In genomic region chr14:75333523-75334190, GRCh38 we compare ENCODE assay signal across 9 cellular contexts. TPM values are rescaled to one million over a fixed set of nuclear protein-coding genes. Genes with fewer than 3 reads are reported as not detected.
DNase-seq lines count a peak whose midpoint lies in the region; ATAC-seq and TF ChIP-seq lines count a peak whose summit lies in the region.
"Had no signal": no experiment of that assay in that cellular context is flagged by ENCODE, and none has a peak within 500 bp of the region (broad histone marks: within the 10 kb centered on the region; RNA-seq: fewer than 3 reads in every experiment).

No MANE protein-coding gene starts in this region.

- intact Hi-C loops in activated CD4-positive, alpha-beta T cell treated with anti-CD3 and anti-CD28 coated beads, Interleukin-2, amount 10 ng/mL, durations not matched to agents 24 days and 14 days (cut with micrococcal nuclease): loop anchor here (5.0 to 10.0 kb wide), 2 partner anchors 84 to 151 kb away; no protein-coding TSS in a partner anchor
- intact Hi-C loops in activated T-helper 2 cell treated with anti-CD3 and anti-CD28 coated beads, Interferon-gamma antibody, Interleukin-2, Interleukin-4, amounts not matched to agents 10 μg/mL and 5 μg/mL and 100 μg/mL, durations not matched to agents 14 hours and 24 hours and 36 hours (cut with micrococcal nuclease): no loop called here
- intact Hi-C loops in right lobe of liver (cut with DNase I): no loop called here

- H3K36me3 ChIP-seq in right lobe of liver: no peaks in the 10 kb centered on the region
- H3K36me3 ChIP-seq in thoracic aorta: no peaks in the 10 kb centered on the region

- peak overlapping the region; percentile 59 to 82 (median 62) for H3K27ac ChIP-seq in right lobe of liver
- H3K27ac ChIP-seq in thoracic aorta: peak overlapping the region in 1 of 2 donors; percentile 48

- no peaks in the 10 kb centered on the region for H3K9me3 Mint-ChIP-seq in activated CD4-positive, alpha-beta T cell treated with anti-CD3 and anti-CD28 coated beads, Interleukin-2, amount 10 ng/mL, durations not matched to agents 24 days and 14 days
- H3K9me3 Mint-ChIP-seq in activated T-helper 2 cell treated with anti-CD3 and anti-CD28 coated beads, Interferon-gamma antibody, Interleukin-2, Interleukin-4, amounts not matched to agents 10 μg/mL and 5 μg/mL and 100 μg/mL, durations not matched to agents 14 hours and 24 hours and 36 hours: no peaks in the 10 kb centered on the region

- no peaks in the 10 kb centered on the region for H3K36me3 Mint-ChIP-seq in activated CD4-positive, alpha-beta T cell treated with anti-CD3 and anti-CD28 coated beads, Interleukin-2, amount 10 ng/mL, durations not matched to agents 24 days and 14 days (ENCODE audit: low read depth)
- H3K36me3 Mint-ChIP-seq in activated T-helper 2 cell treated with anti-CD3 and anti-CD28 coated beads, Interferon-gamma antibody, Interleukin-2, Interleukin-4, amounts not matched to agents 10 μg/mL and 5 μg/mL and 100 μg/mL, durations not matched to agents 14 hours and 24 hours and 36 hours (ENCODE audit: low read depth): no peaks in the 10 kb centered on the region

- no peaks in the 10 kb centered on the region for H3K4me1 ChIP-seq in right lobe of liver
- no peaks in the 10 kb centered on the region for H3K4me1 ChIP-seq in thoracic aorta (ENCODE audit: control insufficient read depth in 1 of 2, low read depth in 2 of 2)

- peak overlapping the region; percentile 82 for H3K4me3 Mint-ChIP-seq in activated CD4-positive, alpha-beta T cell treated with anti-CD3 and anti-CD28 coated beads, Interleukin-2, amount 10 ng/mL, durations not matched to agents 24 days and 14 days
- peak overlapping the region; percentile 49 for H3K4me3 Mint-ChIP-seq in activated T-helper 2 cell treated with anti-CD3 and anti-CD28 coated beads, Interferon-gamma antibody, Interleukin-2, Interleukin-4, amounts not matched to agents 10 μg/mL and 5 μg/mL and 100 μg/mL, durations not matched to agents 14 hours and 24 hours and 36 hours (ENCODE audit: low read depth)

- 38% methylated on average over 2 of the region's 27 CpGs for WGBS in right lobe of liver (ENCODE audit: insufficient coverage, low coverage, low lambda C conversion rate, missing lambda C conversion rate)

- no peak for TF ChIP-seq POLR2A in right lobe of liver (IDR thresholded peaks at IDR 0.05)

- peaks cover 22% of the 10 kb centered on the region for H3K4me1 Mint-ChIP-seq in activated CD4-positive, alpha-beta T cell treated with anti-CD3 and anti-CD28 coated beads, Interleukin-2, amount 10 ng/mL, durations not matched to agents 24 days and 14 days
- peaks cover 22% of the 10 kb centered on the region for H3K4me1 Mint-ChIP-seq in activated T-helper 2 cell treated with anti-CD3 and anti-CD28 coated beads, Interferon-gamma antibody, Interleukin-2, Interleukin-4, amounts not matched to agents 10 μg/mL and 5 μg/mL and 100 μg/mL, durations not matched to agents 14 hours and 24 hours and 36 hours (ENCODE audit: low read depth)

- TF ChIP-seq CTCF in right lobe of liver (IDR thresholded peaks at IDR 0.05): no peak
- TF ChIP-seq CTCF in thoracic aorta (IDR thresholded peaks at IDR 0.05): no peak

- no peaks in the 10 kb centered on the region for H3K9me3 ChIP-seq in right lobe of liver
- H3K9me3 ChIP-seq in thoracic aorta: no peaks in the 10 kb centered on the region

- peak; percentile 14 to 44 (median 32) for ATAC-seq in right lobe of liver
- no peak for ATAC-seq in thoracic aorta (ENCODE audit: insufficient number of reproducible peaks, low FRiP score, low read depth)
- no peak for ATAC-seq in HG03045 (IDR thresholded peaks at IDR 0.05; ENCODE audit: unreplicated experiment)
- no peak for ATAC-seq in GM19397 (IDR thresholded peaks at IDR 0.05; ENCODE audit: unreplicated experiment)

- DNase-seq in activated CD4-positive, alpha-beta T cell treated with anti-CD3 and anti-CD28 coated beads, Interleukin-2, amount 10 ng/mL, durations not matched to agents 24 days and 14 days: no peak
- no peak for DNase-seq in activated CD4-positive, alpha-beta T cell treated with anti-CD3 and anti-CD28 coated beads, Interleukin-2, amount 50 U/mL, for 4 hours
- DNase-seq in activated T-helper 2 cell treated with anti-CD3 and anti-CD28 coated beads, Interferon-gamma antibody, Interleukin-2, Interleukin-4, amounts not matched to agents 10 μg/mL and 5 μg/mL and 100 μg/mL, durations not matched to agents 14 hours and 24 hours and 36 hours (ENCODE audit: low spot score): no peak
- DNase-seq in right lobe of liver (peak in 1 of 3 donors; percentile 25), thoracic aorta (ENCODE audit: low spot score) (no peak), SK-N-DZ (ENCODE audit: low spot score) (no peak)
- DNase-seq: NCI-H1436 treated with DMSO at 0.1 percent for 48 hours had no signal

- peaks cover 15% of the 10 kb centered on the region for H3K27me3 Mint-ChIP-seq in activated CD4-positive, alpha-beta T cell treated with anti-CD3 and anti-CD28 coated beads, Interleukin-2, amount 10 ng/mL, durations not matched to agents 24 days and 14 days
- peaks cover 13% of the 10 kb centered on the region for H3K27me3 Mint-ChIP-seq in activated T-helper 2 cell treated with anti-CD3 and anti-CD28 coated beads, Interferon-gamma antibody, Interleukin-2, Interleukin-4, amounts not matched to agents 10 μg/mL and 5 μg/mL and 100 μg/mL, durations not matched to agents 14 hours and 24 hours and 36 hours (ENCODE audit: low read depth)

- H3K27ac Mint-ChIP-seq in activated CD4-positive, alpha-beta T cell treated with anti-CD3 and anti-CD28 coated beads, Interleukin-2, amount 10 ng/mL, durations not matched to agents 24 days and 14 days: peak overlapping the region; percentile 89
- peak overlapping the region; percentile 18 for H3K27ac Mint-ChIP-seq in activated T-helper 2 cell treated with anti-CD3 and anti-CD28 coated beads, Interferon-gamma antibody, Interleukin-2, Interleukin-4, amounts not matched to agents 10 μg/mL and 5 μg/mL and 100 μg/mL, durations not matched to agents 14 hours and 24 hours and 36 hours

- no peak overlapping the region for H3K4me3 ChIP-seq in right lobe of liver
- H3K4me3 ChIP-seq in thoracic aorta: peak overlapping the region; percentile 18

- H3K27me3 ChIP-seq in right lobe of liver (no peaks in the 10 kb centered on the region), thoracic aorta (replicated peaks; ENCODE audit: insufficient read depth) (no peaks in the 10 kb centered on the region)

RNA-seq across cellular contexts. Expression of gene FOS, which starts 55.0 kb away (rescaled TPM):
- total RNA-seq in activated CD4-positive, alpha-beta T cell treated with anti-CD3 and anti-CD28 coated beads, Interleukin-2, amount 10 ng/mL, durations not matched to agents 24 days and 14 days: 26.5 and 29.6 TPM in 2 replicates
- 24.7 and 27.8 TPM in 2 replicates for total RNA-seq in activated T-helper 2 cell treated with anti-CD3 and anti-CD28 coated beads, Interferon-gamma antibody, Interleukin-2, Interleukin-4, amounts not matched to agents 10 μg/mL and 5 μg/mL and 100 μg/mL, durations not matched to agents 14 hours and 24 hours and 36 hours
- total RNA-seq in right lobe of liver: 100 to 1,000 TPM in 1 of 6 experiments, 10 to 100 TPM in 4, 1 to 10 TPM in 1; 9.9 to 151 (median 49.5) TPM
- total RNA-seq in thoracic aorta: 1,000 to 10,000 TPM in 1 of 2 donors, 100 to 1,000 TPM in 1; 358 to 3,038 TPM
- polyA plus RNA-seq in SK-N-DZ (2014; cell fraction: cytosol; rRNA removed): 2.0 and 2.5 TPM in 2 replicates
- polyA plus RNA-seq in SK-N-DZ (2014; cell fraction: nucleus; rRNA removed): 9.7 and 20.3 TPM in 2 replicates

Comparison
In these comparisons a context has a peak if more than half of its experiments do, and no peak if none do; other contexts are left out.
1. ATAC-seq: peak in right lobe of liver (4 of 4); none in thoracic aorta (single experiment), HG03045 (single experiment) and GM19397 (single experiment).